Comparison of ENCODE assay signal across 22 cellular contexts in genomic region chr7:95669513-95669912, GRCh38.
DNase-seq lines count a peak whose midpoint lies in the region; ATAC-seq and TF ChIP-seq lines count a peak whose summit lies in the region.
"Had no signal": no experiment of that assay in that cellular context is flagged by ENCODE, and none has a peak within 500 bp of the region (broad histone marks: within the 10 kb centered on the region; RNA-seq: fewer than 3 reads in every experiment).

No MANE protein-coding gene starts in this region.

- H3K27ac ChIP-seq in ascending aorta = no peak overlapping the region
- H3K27ac ChIP-seq: HL-60, thyroid gland had no signal

- no peak for DNase-seq in left colon
- DNase-seq in activated CD8-positive, alpha-beta T cell treated with anti-CD3 and anti-CD28 coated beads for 36 hours = no peak
- no peak for DNase-seq in activated naive CD8-positive, alpha-beta T cell treated with anti-CD3 and anti-CD28 coated beads for 36 hours
- DNase-seq in ascending aorta (ENCODE audit: low spot score in 2 of 2) = no peak
- DNase-seq in endothelial cell (ENCODE audit: low spot score) = no peak
- DNase-seq: activated CD4-positive, alpha-beta memory T cell treated with anti-CD3 and anti-CD28 coated beads for 36 hours; adrenal gland; cerebellar nuclear complex; EL; foreskin melanocyte; KG1; NCI-H1694; NCI-H446; right cardiac atrium; stimulated activated CD4-positive, alpha-beta T cell treated with anti-CD3 and anti-CD28 coated beads, Interleukin-1b, Interleukin-23, amount 100 ng/mL, for 48 hours; stimulated activated CD8-positive, alpha-beta memory T cell treated with anti-CD3 and anti-CD28 coated beads, Interleukin-4, amount 100 ng/mL, for 48 hours; thyroid gland had no signal

- no peak for TF ChIP-seq CTCF in activated CD8-positive, alpha-beta T cell treated with anti-CD3 and anti-CD28 coated beads for 36 hours (IDR thresholded peaks at IDR 0.05)
- TF ChIP-seq CTCF in ascending aorta (IDR thresholded peaks at IDR 0.05) (no peak), endothelial cell (IDR thresholded peaks at IDR 0.05; ENCODE audit: unreplicated experiment) (no peak)

- CTCF ChIA-PET in activated CD8-positive, alpha-beta T cell treated with anti-CD3 and anti-CD28 coated beads for 36 hours (lab: Charles Lee) = no interaction called here

- POLR2A ChIA-PET in activated CD8-positive, alpha-beta T cell treated with anti-CD3 and anti-CD28 coated beads for 36 hours (lab: Charles Lee) = no interaction called here

- no peak overlapping the region for H3K4me3 ChIP-seq in ascending aorta
- H3K4me3 ChIP-seq: adrenal gland, thyroid gland had no signal

- H3K9me3 ChIP-seq in ascending aorta = no peaks in the 10 kb centered on the region
- H3K9me3 ChIP-seq: adrenal gland, thyroid gland had no signal

- no peaks in the 10 kb centered on the region for H3K27me3 ChIP-seq in ascending aorta
- H3K27me3 ChIP-seq: adrenal gland, thyroid gland had no signal

- peaks cover 0 to 5% of the 10 kb centered on the region in 2 donors for H3K4me1 ChIP-seq in ascending aorta
- H3K4me1 ChIP-seq: adrenal gland, thyroid gland had no signal

- H3K36me3 Mint-ChIP-seq in activated CD8-positive, alpha-beta T cell treated with anti-CD3 and anti-CD28 coated beads for 36 hours (ENCODE audit: low read depth) = no peaks in the 10 kb centered on the region
- no peaks in the 10 kb centered on the region for H3K36me3 Mint-ChIP-seq in activated naive CD8-positive, alpha-beta T cell treated with anti-CD3 and anti-CD28 coated beads for 36 hours
- no peaks in the 10 kb centered on the region for H3K36me3 Mint-ChIP-seq in endothelial cell (ENCODE audit: low read depth, unreplicated experiment)
- H3K36me3 Mint-ChIP-seq: activated CD4-positive, alpha-beta memory T cell treated with anti-CD3 and anti-CD28 coated beads for 36 hours had no signal

- H3K4me3 Mint-ChIP-seq in activated CD8-positive, alpha-beta T cell treated with anti-CD3 and anti-CD28 coated beads for 36 hours = no peak overlapping the region
- H3K4me3 Mint-ChIP-seq in activated naive CD8-positive, alpha-beta T cell treated with anti-CD3 and anti-CD28 coated beads for 36 hours = no peak overlapping the region
- no peak overlapping the region for H3K4me3 Mint-ChIP-seq in endothelial cell (ENCODE audit: unreplicated experiment)
- H3K4me3 Mint-ChIP-seq: activated CD4-positive, alpha-beta memory T cell treated with anti-CD3 and anti-CD28 coated beads for 36 hours; activated T-helper 1 cell treated with anti-CD3 and anti-CD28 coated beads, Interleukin-12 subunit alpha, Interleukin-12 subunit beta, Interleukin-2, Interleukin-4 antibody, amounts not matched to agents 30 ng/mL and 10 ng/mL and 1 ng/mL, durations not matched to agents 14 hours and 24 hours and 36 hours had no signal

- ATAC-seq in GM18858 (IDR thresholded peaks at IDR 0.05; ENCODE audit: unreplicated experiment) = peak; percentile 73
- ATAC-seq in GM21515 (IDR thresholded peaks at IDR 0.05; ENCODE audit: unreplicated experiment) = peak; percentile 88
- peak; percentile 65 for ATAC-seq in HG03280 (IDR thresholded peaks at IDR 0.05; ENCODE audit: unreplicated experiment)
- ATAC-seq in left colon = peak; percentile 64
- no peak for ATAC-seq in activated CD8-positive, alpha-beta T cell treated with anti-CD3 and anti-CD28 coated beads for 36 hours

- peaks cover 2% of the 10 kb centered on the region for H3K27me3 Mint-ChIP-seq in activated CD8-positive, alpha-beta T cell treated with anti-CD3 and anti-CD28 coated beads for 36 hours
- no peaks in the 10 kb centered on the region for H3K27me3 Mint-ChIP-seq in activated naive CD8-positive, alpha-beta T cell treated with anti-CD3 and anti-CD28 coated beads for 36 hours
- no peaks in the 10 kb centered on the region for H3K27me3 Mint-ChIP-seq in endothelial cell (ENCODE audit: unreplicated experiment)
- H3K27me3 Mint-ChIP-seq: activated CD4-positive, alpha-beta memory T cell treated with anti-CD3 and anti-CD28 coated beads for 36 hours had no signal

- H3K9me3 Mint-ChIP-seq in activated CD8-positive, alpha-beta T cell treated with anti-CD3 and anti-CD28 coated beads for 36 hours = peaks cover 2% of the 10 kb centered on the region
- peaks cover 2% of the 10 kb centered on the region for H3K9me3 Mint-ChIP-seq in activated naive CD8-positive, alpha-beta T cell treated with anti-CD3 and anti-CD28 coated beads for 36 hours
- H3K9me3 Mint-ChIP-seq in endothelial cell (ENCODE audit: unreplicated experiment) = no peaks in the 10 kb centered on the region
- H3K9me3 Mint-ChIP-seq: activated T-helper 1 cell treated with anti-CD3 and anti-CD28 coated beads, Interleukin-12 subunit alpha, Interleukin-12 subunit beta, Interleukin-2, Interleukin-4 antibody, amounts not matched to agents 30 ng/mL and 10 ng/mL and 1 ng/mL, durations not matched to agents 14 hours and 24 hours and 36 hours had no signal

- H3K36me3 ChIP-seq in ascending aorta = no peaks in the 10 kb centered on the region
- H3K36me3 ChIP-seq: adrenal gland, thyroid gland had no signal

- H3K27ac Mint-ChIP-seq in activated CD8-positive, alpha-beta T cell treated with anti-CD3 and anti-CD28 coated beads for 36 hours = no peak overlapping the region
- no peak overlapping the region for H3K27ac Mint-ChIP-seq in activated naive CD8-positive, alpha-beta T cell treated with anti-CD3 and anti-CD28 coated beads for 36 hours
- no peak overlapping the region for H3K27ac Mint-ChIP-seq in endothelial cell (ENCODE audit: unreplicated experiment)
- H3K27ac Mint-ChIP-seq: activated CD4-positive, alpha-beta memory T cell treated with anti-CD3 and anti-CD28 coated beads for 36 hours; activated T-helper 1 cell treated with anti-CD3 and anti-CD28 coated beads, Interleukin-12 subunit alpha, Interleukin-12 subunit beta, Interleukin-2, Interleukin-4 antibody, amounts not matched to agents 30 ng/mL and 10 ng/mL and 1 ng/mL, durations not matched to agents 14 hours and 24 hours and 36 hours had no signal

- no peaks in the 10 kb centered on the region for H3K4me1 Mint-ChIP-seq in activated CD8-positive, alpha-beta T cell treated with anti-CD3 and anti-CD28 coated beads for 36 hours (ENCODE audit: low read depth)
- H3K4me1 Mint-ChIP-seq in activated naive CD8-positive, alpha-beta T cell treated with anti-CD3 and anti-CD28 coated beads for 36 hours = no peaks in the 10 kb centered on the region
- peaks cover 9% of the 10 kb centered on the region for H3K4me1 Mint-ChIP-seq in endothelial cell (ENCODE audit: unreplicated experiment)

- intact Hi-C loops in left colon (cut with DNase I, micrococcal nuclease) = no loop called here
- intact Hi-C loops in activated CD8-positive, alpha-beta T cell treated with anti-CD3 and anti-CD28 coated beads for 36 hours (cut with micrococcal nuclease) = no loop called here
- intact Hi-C loops in ascending aorta (cut with DNase I) = no loop called here
